ENCODE assay signal across 28 cellular contexts in genomic region chr10:14369881-14370280, GRCh38.
"Had no signal": no experiment of that assay in that cellular context is flagged by ENCODE, and none has a peak within 500 bp of the region (broad histone marks: within the 10 kb centered on the region; RNA-seq: fewer than 3 reads in every experiment).

No MANE protein-coding gene starts in this region.

- H3K27ac Mint-ChIP-seq: natural killer cell; stimulated activated effector memory CD8-positive, alpha-beta T cell treated with anti-CD3 and anti-CD28 coated beads, Interleukin-12 subunit alpha, Interleukin-12 subunit beta, amount 100 ng/mL, for 72 hours; stimulated activated naive CD8-positive, alpha-beta T cell treated with anti-CD3 and anti-CD28 coated beads, Interleukin-15, Interleukin-2, amounts not matched to agents 100 ng/mL and 50 ng/mL, for 24 hours had no signal

- H3K27ac ChIP-seq: left lung, parathyroid adenoma, psoas muscle, right lobe of liver, skin epidermis, suprapubic skin, thoracic aorta, tibial artery, upper lobe of right lung had no signal

- ATAC-seq: left colon; left lung; mucosa of descending colon; natural killer cell; psoas muscle; right lobe of liver; stimulated activated effector memory CD8-positive, alpha-beta T cell treated with anti-CD3 and anti-CD28 coated beads, Interleukin-12 subunit alpha, Interleukin-12 subunit beta, amount 100 ng/mL, for 72 hours; upper lobe of right lung had no signal

- H3K4me1 ChIP-seq: left lung, parathyroid adenoma, psoas muscle, right lobe of liver, suprapubic skin, tibial artery, upper lobe of right lung had no signal

- H3K27me3 ChIP-seq: right lobe of liver, upper lobe of right lung had no signal

- DNase-seq: head of caudate nucleus; hippocampal formation; kidney; left colon; left lung; mesendoderm; midbrain; mucosa of descending colon; naive B cell; natural killer cell; nucleus accumbens; psoas muscle; right lobe of liver; stimulated activated CD4-positive, alpha-beta T cell treated with anti-CD3 and anti-CD28 coated beads, Interleukin-12 subunit alpha, Interleukin-12 subunit beta, amount 100 ng/mL, for 4 hours; stimulated activated CD4-positive, alpha-beta T cell treated with anti-CD3 and anti-CD28 coated beads, Interleukin-15, amount 100 ng/mL, for 24 hours; stimulated activated CD4-positive, alpha-beta T cell treated with anti-CD3 and anti-CD28 coated beads, Interleukin-2, amount 100 ng/mL, for 24 hours; stimulated activated CD4-positive, alpha-beta T cell treated with anti-CD3 and anti-CD28 coated beads, Interleukin-4, amount 100 ng/mL, for 1 hour; stimulated activated naive CD4-positive, alpha-beta T cell; tibial artery; trophoblast cell; upper lobe of right lung had no signal

- H3K36me3 Mint-ChIP-seq: natural killer cell; stimulated activated effector memory CD8-positive, alpha-beta T cell treated with anti-CD3 and anti-CD28 coated beads, Interleukin-12 subunit alpha, Interleukin-12 subunit beta, amount 100 ng/mL, for 72 hours had no signal

- H3K4me3 Mint-ChIP-seq: naive B cell; natural killer cell; stimulated activated effector memory CD8-positive, alpha-beta T cell treated with anti-CD3 and anti-CD28 coated beads, Interleukin-12 subunit alpha, Interleukin-12 subunit beta, amount 100 ng/mL, for 72 hours; stimulated activated naive CD8-positive, alpha-beta T cell treated with anti-CD3 and anti-CD28 coated beads, Interleukin-15, Interleukin-2, amounts not matched to agents 100 ng/mL and 50 ng/mL, for 24 hours had no signal

- H3K4me1 Mint-ChIP-seq: naive B cell; natural killer cell; stimulated activated effector memory CD8-positive, alpha-beta T cell treated with anti-CD3 and anti-CD28 coated beads, Interleukin-12 subunit alpha, Interleukin-12 subunit beta, amount 100 ng/mL, for 72 hours had no signal

- H3K9me3 ChIP-seq: left lung, mucosa of descending colon, psoas muscle, right lobe of liver, suprapubic skin, thoracic aorta, tibial artery, upper lobe of right lung had no signal

- H3K4me3 ChIP-seq: left lung, lung, mucosa of descending colon, psoas muscle, right lobe of liver, skin epidermis, suprapubic skin, thoracic aorta, tibial artery, upper lobe of right lung had no signal

- H3K9me3 Mint-ChIP-seq: natural killer cell; stimulated activated effector memory CD8-positive, alpha-beta T cell treated with anti-CD3 and anti-CD28 coated beads, Interleukin-12 subunit alpha, Interleukin-12 subunit beta, amount 100 ng/mL, for 72 hours; stimulated activated naive CD8-positive, alpha-beta T cell treated with anti-CD3 and anti-CD28 coated beads, Interleukin-15, Interleukin-2, amounts not matched to agents 100 ng/mL and 50 ng/mL, for 24 hours had no signal
